Comparison of ENCODE assay signal across 8 cellular contexts in the genomic region with DNA sequence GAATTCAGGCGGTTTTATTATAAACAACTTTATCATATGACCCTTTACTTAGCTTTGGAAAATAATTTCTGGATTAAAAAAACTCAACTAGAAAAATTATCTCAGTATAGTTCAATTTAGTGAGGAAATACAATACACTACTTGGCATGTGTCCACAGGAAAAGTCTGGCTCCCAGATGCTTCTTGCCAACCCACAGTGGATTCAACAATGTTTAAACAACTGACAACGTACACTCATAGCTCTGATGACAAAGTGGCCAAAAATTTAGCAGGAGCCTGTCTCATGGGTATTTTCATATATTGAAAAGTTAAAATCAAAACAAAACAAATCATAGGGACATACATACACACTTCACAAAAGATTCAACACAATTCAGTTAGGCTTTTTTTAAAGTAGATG.
A peak's percentile ranks its signal among the peaks of the same experiment; 100 is the strongest.
DNase-seq lines count a peak whose midpoint lies in the region; TF ChIP-seq lines count a peak whose summit lies in the region.

No MANE protein-coding gene starts in this region.

- H3K4me3 Mint-ChIP-seq in CD8-positive, alpha-beta memory T cell, result no peak overlapping the region

- peaks cover 0 to 3% (median 0%) of the 10 kb centered on the region in 3 donors for H3K36me3 Mint-ChIP-seq in CD8-positive, alpha-beta memory T cell

- H3K27me3 Mint-ChIP-seq in CD8-positive, alpha-beta memory T cell, result no peaks in the 10 kb centered on the region

- no peak for TF ChIP-seq CTCF in GM10266 (IDR thresholded peaks at IDR 0.05; ENCODE audit: control insufficient read depth, insufficient read depth, low read depth, missing control alignments)

- DNase-seq in GM04504 (ENCODE audit: low read depth) (peak; percentile 89), NCI-H2196 (lab: John Stamatoyannopoulos, UW; ENCODE audit: unreplicated experiment) (peak; percentile 72), epidermal melanocyte (ENCODE audit: insufficient read length, low spot score) (peak; percentile 54), renal cortical epithelial cell (ENCODE audit: low read depth) (peak; percentile 88), activated T-cell treated with anti-CD3 and anti-CD28 coated beads for 4 hours (no peak), NCI-H2227 treated with DMSO at 0.1 percent for 48 hours (lab: John Stamatoyannopoulos, UW) (no peak), GM10266 (ENCODE audit: extremely low spot score) (no peak)
- DNase-seq in CD8-positive, alpha-beta memory T cell, result no peak

- no peak overlapping the region for H3K27ac Mint-ChIP-seq in CD8-positive, alpha-beta memory T cell

- H3K4me3 ChIP-seq in CD8-positive, alpha-beta memory T cell (ENCODE audit: low read length), result no peak overlapping the region

- H3K4me1 Mint-ChIP-seq in CD8-positive, alpha-beta memory T cell, result no peaks in the 10 kb centered on the region

- H3K27me3 ChIP-seq in CD8-positive, alpha-beta memory T cell (ENCODE audit: insufficient read depth, low read length, poor library complexity, severe bottlenecking), result no peaks in the 10 kb centered on the region

- CTCF ChIA-PET in CD8-positive, alpha-beta memory T cell (lab: Charles Lee), result no interaction called here

- H3K4me1 ChIP-seq in CD8-positive, alpha-beta memory T cell (ENCODE audit: insufficient read depth, low read length), result no peaks in the 10 kb centered on the region

- H3K36me3 ChIP-seq in CD8-positive, alpha-beta memory T cell (ENCODE audit: insufficient read depth, low read length), result no peaks in the 10 kb centered on the region

- no peaks in the 10 kb centered on the region for H3K9me3 Mint-ChIP-seq in CD8-positive, alpha-beta memory T cell

- POLR2A ChIA-PET in CD8-positive, alpha-beta memory T cell (lab: Charles Lee), result no interaction called here

- no peaks in the 10 kb centered on the region for H3K9me3 ChIP-seq in CD8-positive, alpha-beta memory T cell (ENCODE audit: low read length)

- H3K27ac ChIP-seq in CD8-positive, alpha-beta memory T cell (ENCODE audit: low read depth, low read length), result no peak overlapping the region

Comparison
In these comparisons a context has a peak if more than half of its experiments do, and no peak if none do; other contexts are left out.
1. DNase-seq: peak in GM04504 (single experiment), NCI-H2196 (single experiment), epidermal melanocyte (single experiment) and renal cortical epithelial cell (single experiment); none in activated T-cell treated with anti-CD3 and anti-CD28 coated beads for 4 hours (single experiment), NCI-H2227 treated with DMSO at 0.1 percent for 48 hours (single experiment), GM10266 (single experiment) and CD8-positive, alpha-beta memory T cell (0 of 5).